In the genomic region with DNA sequence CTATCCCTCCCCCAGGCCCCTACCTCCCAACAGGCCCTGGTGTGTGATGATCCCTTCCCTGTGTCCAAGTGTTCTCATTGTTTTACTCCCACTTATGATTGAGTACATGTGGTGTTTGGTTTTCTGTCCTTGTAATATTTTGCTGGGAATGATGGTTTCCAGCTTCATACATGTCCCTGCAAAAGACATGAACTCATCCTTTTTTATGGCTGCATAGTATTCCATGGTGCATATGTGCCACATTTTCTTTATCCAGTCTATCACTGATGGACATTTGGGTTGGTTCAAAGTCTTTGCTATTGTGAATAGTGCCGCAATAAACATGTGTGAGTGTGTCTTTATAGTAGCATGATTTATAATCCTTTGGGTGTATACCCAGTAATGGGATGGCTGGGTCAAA, we compare ENCODE assay signal across 1 cellular context.
TF ChIP-seq lines count a peak whose summit lies in the region.

No MANE protein-coding gene starts in this region.

TF ChIP-seq in HEK293, 187 proteins besides CTCF, POLR2A, EP300 and RAD21:
- TF ChIP-seq, protein P1, sequence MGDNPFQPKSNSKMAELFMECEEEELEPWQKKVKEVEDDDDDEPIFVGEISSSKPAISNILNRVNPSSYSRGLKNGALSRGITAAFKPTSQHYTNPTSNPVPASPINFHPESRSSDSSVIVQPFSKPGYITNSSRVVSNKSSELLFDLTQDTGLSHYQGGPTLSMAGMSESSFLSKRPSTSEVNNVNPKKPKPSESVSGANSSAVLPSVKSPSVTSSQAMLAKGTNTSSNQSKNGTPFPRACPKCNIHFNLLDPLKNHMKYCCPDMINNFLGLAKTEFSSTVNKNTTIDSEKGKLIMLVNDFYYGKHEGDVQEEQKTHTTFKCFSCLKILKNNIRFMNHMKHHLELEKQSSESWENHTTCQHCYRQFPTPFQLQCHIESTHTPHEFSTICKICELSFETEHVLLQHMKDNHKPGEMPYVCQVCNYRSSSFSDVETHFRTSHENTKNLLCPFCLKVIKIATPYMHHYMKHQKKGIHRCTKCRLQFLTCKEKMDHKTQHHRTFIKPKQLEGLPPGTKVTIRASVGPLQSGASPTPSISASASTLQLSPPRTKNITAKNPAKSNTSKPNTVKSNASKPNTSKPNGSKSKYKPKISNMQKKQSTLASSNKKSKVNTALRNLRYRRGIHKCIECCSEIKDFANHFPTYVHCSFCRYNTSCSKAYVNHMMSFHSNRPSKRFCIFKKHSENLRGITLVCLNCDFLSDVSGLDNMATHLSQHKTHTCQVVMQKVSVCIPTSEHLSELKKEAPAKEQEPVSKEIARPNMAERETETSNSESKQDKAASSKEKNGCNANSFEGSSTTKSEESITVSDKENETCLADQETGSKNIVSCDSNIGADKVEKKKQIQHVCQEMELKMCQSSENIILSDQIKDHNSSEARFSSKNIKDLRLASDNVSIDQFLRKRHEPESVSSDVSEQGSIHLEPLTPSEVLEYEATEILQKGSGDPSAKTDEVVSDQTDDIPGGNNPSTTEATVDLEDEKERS (tag by site-specific recombination; IDR thresholded peaks at IDR 0.05), result 0 out of 2 replicates have a peak, but pooled peaks have one; percentile 17
- peak; percentile 83 for TF ChIP-seq ZNF146 (tag by site-specific recombination; IDR thresholded peaks at IDR 0.05)
